1 cellular context compared by ENCODE assay signal in the genomic region with DNA sequence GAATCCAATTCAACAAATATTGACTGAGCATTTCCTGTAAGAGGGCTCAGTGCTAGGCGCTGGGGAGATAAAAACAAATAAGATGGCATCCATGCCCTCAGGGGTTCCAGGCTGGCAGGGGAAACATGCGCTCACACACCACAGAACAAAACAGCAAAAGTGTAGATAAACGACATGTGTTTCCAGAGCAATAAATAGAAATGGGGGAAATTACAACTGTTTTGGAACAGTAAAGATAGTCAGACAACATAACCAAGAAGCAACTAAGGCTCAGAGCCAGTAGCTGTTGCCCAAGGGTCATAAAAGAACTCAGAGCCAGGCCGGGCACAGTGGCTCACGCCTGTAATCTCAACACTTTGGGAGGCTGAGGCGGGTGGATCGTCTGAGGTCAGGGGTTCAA.
TF ChIP-seq lines count a peak whose summit lies in the region.

No MANE protein-coding gene starts in this region.

TF ChIP-seq in HepG2, 621 proteins besides CTCF, POLR2A, EP300 and RAD21:
- no peak for TF ChIP-seq PHF8 (CRISPR knock-in tag; IDR thresholded peaks at IDR 0.05)
- no peak for TF ChIP-seq KDM6A (CRISPR knock-in tag; IDR thresholded peaks at IDR 0.05; ENCODE audit: low read depth)
- no peak for TF ChIP-seq ZNF101 (CRISPR knock-in tag; IDR thresholded peaks at IDR 0.05; ENCODE audit: borderline replicate concordance, low read depth)
- TF ChIP-seq ZNF383 (CRISPR knock-in tag; IDR thresholded peaks at IDR 0.05; ENCODE audit: borderline replicate concordance): no peak
